Comparison of ENCODE assay signal across 2 cellular contexts in the genomic region with DNA sequence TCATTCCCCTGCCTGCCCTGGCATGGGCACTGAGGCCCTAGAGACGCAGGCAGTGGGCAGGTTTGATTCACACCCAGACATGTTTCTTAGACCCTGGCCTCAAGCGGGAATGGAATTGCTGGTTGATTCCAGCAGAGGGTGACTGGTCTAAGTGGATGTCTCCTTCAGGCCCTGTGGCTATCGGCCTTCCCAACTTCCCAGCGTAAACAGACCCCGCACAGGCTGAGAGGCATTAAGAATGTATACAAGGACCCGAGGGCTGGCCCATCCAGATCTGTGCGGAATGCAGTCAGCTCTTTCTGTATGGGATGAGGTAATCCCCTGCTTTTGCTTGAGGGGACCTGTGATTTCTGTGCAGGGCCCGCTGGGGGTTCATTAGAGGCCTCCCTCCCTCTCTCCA.
TF ChIP-seq lines count a peak whose summit lies in the region.

No MANE protein-coding gene starts in this region.

TF ChIP-seq in H1, 55 proteins besides CTCF, POLR2A, EP300 and RAD21:
- no peak for TF ChIP-seq BACH1 (IDR thresholded peaks at IDR 0.05; ENCODE audit: low read length)
- TF ChIP-seq SIRT6 (IDR thresholded peaks at IDR 0.05; ENCODE audit: low read length), result no peak
- no peak for TF ChIP-seq RNF2 (IDR thresholded peaks at IDR 0.05; ENCODE audit: borderline replicate concordance, low read depth, low read length, missing control alignments, poor library complexity, severe bottlenecking)
- no peak for TF ChIP-seq MAFK (IDR thresholded peaks at IDR 0.05; ENCODE audit: low read depth, low read length)
- no peak for TF ChIP-seq NRF1 (IDR thresholded peaks at IDR 0.05; ENCODE audit: low read depth, low read length)

TF ChIP-seq in neural cell, 6 proteins besides CTCF, POLR2A, EP300 and RAD21:
- TF ChIP-seq POLR2AphosphoS5 (IDR thresholded peaks at IDR 0.05) (no peak), MXI1 (conservative IDR thresholded peaks at IDR 0.05; ENCODE audit: poor library complexity, severe bottlenecking) (no peak), TAF1 (IDR thresholded peaks at IDR 0.05; ENCODE audit: low read depth) (no peak), EZH2 (IDR thresholded peaks at IDR 0.05; ENCODE audit: borderline replicate concordance, insufficient read depth, low read length, poor library complexity, severe bottlenecking) (no peak), SMC3 (conservative IDR thresholded peaks at IDR 0.05; ENCODE audit: poor library complexity) (no peak)
- TF ChIP-seq, protein P1, sequence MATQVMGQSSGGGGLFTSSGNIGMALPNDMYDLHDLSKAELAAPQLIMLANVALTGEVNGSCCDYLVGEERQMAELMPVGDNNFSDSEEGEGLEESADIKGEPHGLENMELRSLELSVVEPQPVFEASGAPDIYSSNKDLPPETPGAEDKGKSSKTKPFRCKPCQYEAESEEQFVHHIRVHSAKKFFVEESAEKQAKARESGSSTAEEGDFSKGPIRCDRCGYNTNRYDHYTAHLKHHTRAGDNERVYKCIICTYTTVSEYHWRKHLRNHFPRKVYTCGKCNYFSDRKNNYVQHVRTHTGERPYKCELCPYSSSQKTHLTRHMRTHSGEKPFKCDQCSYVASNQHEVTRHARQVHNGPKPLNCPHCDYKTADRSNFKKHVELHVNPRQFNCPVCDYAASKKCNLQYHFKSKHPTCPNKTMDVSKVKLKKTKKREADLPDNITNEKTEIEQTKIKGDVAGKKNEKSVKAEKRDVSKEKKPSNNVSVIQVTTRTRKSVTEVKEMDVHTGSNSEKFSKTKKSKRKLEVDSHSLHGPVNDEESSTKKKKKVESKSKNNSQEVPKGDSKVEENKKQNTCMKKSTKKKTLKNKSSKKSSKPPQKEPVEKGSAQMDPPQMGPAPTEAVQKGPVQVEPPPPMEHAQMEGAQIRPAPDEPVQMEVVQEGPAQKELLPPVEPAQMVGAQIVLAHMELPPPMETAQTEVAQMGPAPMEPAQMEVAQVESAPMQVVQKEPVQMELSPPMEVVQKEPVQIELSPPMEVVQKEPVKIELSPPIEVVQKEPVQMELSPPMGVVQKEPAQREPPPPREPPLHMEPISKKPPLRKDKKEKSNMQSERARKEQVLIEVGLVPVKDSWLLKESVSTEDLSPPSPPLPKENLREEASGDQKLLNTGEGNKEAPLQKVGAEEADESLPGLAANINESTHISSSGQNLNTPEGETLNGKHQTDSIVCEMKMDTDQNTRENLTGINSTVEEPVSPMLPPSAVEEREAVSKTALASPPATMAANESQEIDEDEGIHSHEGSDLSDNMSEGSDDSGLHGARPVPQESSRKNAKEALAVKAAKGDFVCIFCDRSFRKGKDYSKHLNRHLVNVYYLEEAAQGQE (IDR thresholded peaks at IDR 0.05; ENCODE audit: borderline replicate concordance), result no peak
